21 cellular contexts compared by ENCODE assay signal in the genomic region with DNA sequence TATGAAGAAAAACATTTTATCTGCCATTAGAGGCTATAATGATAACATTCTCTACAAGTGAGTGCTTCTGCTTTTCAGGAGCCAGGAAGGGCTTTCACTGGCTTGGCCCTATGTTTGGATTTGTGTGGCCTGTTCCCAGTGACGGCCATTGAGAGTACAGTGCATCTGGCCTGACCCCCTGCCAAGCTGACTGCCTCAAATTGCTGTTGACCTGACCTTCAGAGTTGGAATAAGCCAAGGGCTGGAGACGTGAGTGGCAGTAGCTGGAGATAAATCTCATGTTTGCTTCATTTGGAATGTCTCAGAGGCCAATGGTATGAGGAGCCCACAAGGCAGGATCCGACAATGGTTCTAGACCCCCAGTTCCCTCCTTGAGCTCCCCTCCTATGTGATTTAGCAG. TPM values are rescaled to one million over a fixed set of nuclear protein-coding genes. Genes with fewer than 3 reads are reported as not detected.
"Had no signal": no experiment of that assay in that cellular context is flagged by ENCODE, and none has a peak within 500 bp of the region (broad histone marks: within the 10 kb centered on the region; RNA-seq: fewer than 3 reads in every experiment).

No MANE protein-coding gene starts in this region.

- ATAC-seq: SK-N-SH treated with all-trans-retinoic acid at 6 μM for 48 hours had no signal

- H3K36me3 ChIP-seq: SJCRH30 had no signal

- H3K4me3 ChIP-seq: SJCRH30 had no signal

- H3K4me1 ChIP-seq: SJCRH30 had no signal

- H3K27ac ChIP-seq: SJCRH30 had no signal

- DNase-seq: KBM-7, MV-4-11, NCI-H1048, NCI-H1105, NCI-H1417, NCI-H1436 treated with DMSO at 0.1 percent for 48 hours, NCI-H187, NCI-H2029, NCI-H2081 treated with DMSO at 0.1 percent for 48 hours, NCI-H2171, NCI-H226, NCI-H446, NCI-H510A, NCI-H524 treated with DMSO at 0.1 percent for 48 hours, NCI-H69, NCI-H774, SHP77 treated with DMSO at 0.1 percent for 48 hours, SJCRH30 had no signal

- H3K27me3 ChIP-seq: SJCRH30 had no signal

- H3K9me3 ChIP-seq: SJCRH30 had no signal

RNA-seq across cellular contexts. Expression of gene PLEKHG7, which starts 28.3 kb away (rescaled TPM):
- total RNA-seq: LHCN-M2, MCF 10A, SJCRH30 had no signal
